Comparison of ENCODE assay signal across 8 cellular contexts in genomic region chr12:8950287-8950574, GRCh38. TPM values are rescaled to one million over a fixed set of nuclear protein-coding genes. Genes with fewer than 3 reads are reported as not detected.
A peak's percentile ranks its signal among the peaks of the same experiment; 100 is the strongest.
DNase-seq lines count a peak whose midpoint lies in the region; ATAC-seq, FAIRE-seq and TF ChIP-seq lines count a peak whose summit lies in the region.

No MANE protein-coding gene starts in this region.

- in situ Hi-C loops in HAP-1 (cut with MboI; ENCODE audit: low sequenced_read_pairs), result no loop called here

- H3K4me1 ChIP-seq in DND-41 (ENCODE audit: insufficient read depth, low read length) (peaks cover 34% of the 10 kb centered on the region), HAP-1 (peaks cover 4% of the 10 kb centered on the region; the same call in 1 of the 2 replicates), sigmoid colon (peaks cover 0 to 31% (median 21%) of the 10 kb centered on the region in 4 donors)

- no peak for DNase-seq in DND-41
- peak in 1 of 2 experiments; percentile 23 for DNase-seq in HAP-1 (ENCODE audit: low spot score in 2 of 2)
- peak; percentile 30 for DNase-seq in SK-N-MC (ENCODE audit: low read depth, low spot score)
- no peak for DNase-seq in fibroblast of mammary gland (ENCODE audit: low read depth)
- no peak for DNase-seq in sigmoid colon
- no peak for DNase-seq in frontal cortex (ENCODE audit: low spot score in 2 of 2)
- DNase-seq in cortex of kidney (lab: John Stamatoyannopoulos, UW), result no peak

- peak overlapping the region; percentile 77 for H3K4me2 ChIP-seq in DND-41 (ENCODE audit: insufficient read depth, low read length)

- peak overlapping the region; percentile 93 for H2AFZ ChIP-seq in DND-41 (ENCODE audit: low read depth, low read length)

- H3K9me3 ChIP-seq in DND-41 (ENCODE audit: insufficient read depth, low read length, severe bottlenecking), result peaks cover 15% of the 10 kb centered on the region
- no peaks in the 10 kb centered on the region for H3K9me3 ChIP-seq in HAP-1
- no peaks in the 10 kb centered on the region for H3K9me3 ChIP-seq in SK-N-MC (ENCODE audit: low read depth, low read length)
- no peaks in the 10 kb centered on the region for H3K9me3 ChIP-seq in sigmoid colon

- H4K20me1 ChIP-seq in DND-41 (ENCODE audit: insufficient read depth, low read length), result peaks cover 16% of the 10 kb centered on the region; the same call in 1 of the 2 replicates

- no peak for ATAC-seq in DND-41 (ENCODE audit: insufficient read depth, low read depth)
- no peak for ATAC-seq in GM19324 (IDR thresholded peaks at IDR 0.05; ENCODE audit: low FRiP score, unreplicated experiment)

- H3K36me3 ChIP-seq in DND-41 (ENCODE audit: insufficient read depth, low read length), result peaks cover 32% of the 10 kb centered on the region
- peaks cover 13% of the 10 kb centered on the region for H3K36me3 ChIP-seq in HAP-1 (replicated peaks)
- H3K36me3 ChIP-seq in SK-N-MC (ENCODE audit: insufficient read depth, low read length), result peaks cover 16% of the 10 kb centered on the region
- H3K36me3 ChIP-seq in sigmoid colon, result peaks cover 0 to 15% (median 2%) of the 10 kb centered on the region in 4 donors

- TF ChIP-seq EP300 in sigmoid colon (IDR thresholded peaks at IDR 0.05), result no peak

- H3K9ac ChIP-seq in DND-41 (ENCODE audit: low read depth, low read length) (peak overlapping the region; percentile 67), SK-N-MC (ENCODE audit: insufficient read length) (peak overlapping the region; percentile 85)

- H3K4me3 ChIP-seq in DND-41 (ENCODE audit: low read depth in 1 of 2, low read length in 2 of 2), result peak overlapping the region; percentile 84 to 86
- H3K4me3 ChIP-seq in HAP-1, result peak overlapping the region; percentile 75
- peak overlapping the region; percentile 83 for H3K4me3 ChIP-seq in SK-N-MC
- peak overlapping the region; percentile 99 for H3K4me3 ChIP-seq in fibroblast of mammary gland (ENCODE audit: control insufficient read depth, low read depth, low read length)
- H3K4me3 ChIP-seq in sigmoid colon, result peak overlapping the region; percentile 67 to 90 (median 82)

- TF ChIP-seq POLR2A in sigmoid colon (IDR thresholded peaks at IDR 0.05), result no peak

- intact Hi-C loops in sigmoid colon (cut with DNase I), result loop anchor here (2.0 to 10.0 kb wide), 3 partner anchors 35 to 705 kb away; partner anchors contain the start of gene PHC1

- H3K27ac ChIP-seq in DND-41 (ENCODE audit: low read length) (peak overlapping the region; percentile 88), SK-N-MC (peak overlapping the region; percentile 87; the same call in 1 of the 2 replicates), sigmoid colon (peak overlapping the region; percentile 94 to 99 (median 96))

- FAIRE-seq in frontal cortex (lab: Jason Lieb, UNC), result no peak

- TF ChIP-seq CTCF in DND-41 (IDR thresholded peaks at IDR 0.05; ENCODE audit: borderline replicate concordance, extremely low read depth, low read length, poor library complexity, severe bottlenecking) (no peak), fibroblast of mammary gland (conservative IDR thresholded peaks at IDR 0.05; ENCODE audit: control insufficient read depth, insufficient read depth, low read depth, low read length) (no peak), sigmoid colon (IDR thresholded peaks at IDR 0.05) (peak in 1 of 4 experiments; percentile 6)

- WGBS in sigmoid colon, 2 donors, result 0% methylated on average over 7 of the region's 7 CpGs

- H3K79me2 ChIP-seq in DND-41 (ENCODE audit: insufficient read depth, low read length), result peaks cover 60% of the 10 kb centered on the region

- no peaks in the 10 kb centered on the region for H3K27me3 ChIP-seq in DND-41 (ENCODE audit: insufficient read depth, low read length, poor library complexity)
- no peaks in the 10 kb centered on the region for H3K27me3 ChIP-seq in HAP-1 (ENCODE audit: low read depth)
- H3K27me3 ChIP-seq in sigmoid colon, result no peaks in the 10 kb centered on the region

RNA-seq across cellular contexts. Expression of gene M6PR, which starts 0.8 kb away (rescaled TPM):
- total RNA-seq in sigmoid colon, result 10 to 100 TPM; 63.1 to 97.0 (median 64.9) TPM
- 10 to 100 TPM; 18.0 to 69.2 (median 47.2) TPM for polyA plus RNA-seq in sigmoid colon
- 97.4 TPM for total RNA-seq in frontal cortex

RNA-seq across cellular contexts. Expression of gene PHC1, which starts 35.9 kb away (rescaled TPM):
- 10 to 100 TPM; 31.0 to 46.8 (median 36.7) TPM for total RNA-seq in sigmoid colon
- polyA plus RNA-seq in sigmoid colon, result 10 to 100 TPM in 1 of 3 donors, 1 to 10 TPM in 2; 2.1 to 14.7 (median 3.0) TPM
- 24.9 TPM for total RNA-seq in frontal cortex

RNA-seq across cellular contexts. Expression of gene KLRG1, which starts 39.1 kb away (rescaled TPM):
- total RNA-seq in sigmoid colon, result 1 to 10 TPM; 1.2 to 4.3 (median 3.0) TPM
- polyA plus RNA-seq in sigmoid colon, result 1 to 10 TPM in 1 of 3 donors, not detected in 2; 3.5 TPM
- 8.6 TPM for total RNA-seq in frontal cortex
